11 cellular contexts compared by ENCODE assay signal in the genomic region with DNA sequence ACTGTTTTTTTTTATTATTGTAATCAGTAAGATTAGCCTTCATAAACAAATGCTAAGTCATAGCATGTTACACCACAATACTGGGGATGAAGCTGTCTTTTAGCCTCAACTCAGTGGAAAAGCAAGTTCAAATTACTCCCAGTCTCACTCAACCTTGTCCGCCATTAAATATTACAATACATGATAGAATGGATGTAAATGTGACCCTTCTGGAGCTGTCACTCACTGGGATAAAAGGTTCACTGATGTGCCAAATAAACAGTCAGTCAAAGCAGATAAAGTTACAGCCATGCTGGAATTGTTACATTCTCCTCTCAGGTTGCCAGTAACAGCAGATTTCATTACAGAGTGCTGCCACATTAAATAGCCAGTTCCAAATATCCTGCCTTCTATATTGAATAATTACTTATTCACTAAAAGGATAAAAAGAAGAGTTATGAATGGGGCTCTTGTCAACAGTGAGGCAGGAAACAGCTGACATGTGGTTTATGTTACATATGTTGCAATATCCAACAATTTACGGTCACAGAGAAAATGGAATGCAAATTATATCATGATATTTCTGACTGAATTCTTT. TPM values are rescaled to one million over a fixed set of nuclear protein-coding genes. Genes with fewer than 3 reads are reported as not detected.
DNase-seq lines count a peak whose midpoint lies in the region; ATAC-seq, FAIRE-seq and TF ChIP-seq lines count a peak whose summit lies in the region.
"Had no signal": no experiment of that assay in that cellular context is flagged by ENCODE, and none has a peak within 500 bp of the region (broad histone marks: within the 10 kb centered on the region; RNA-seq: fewer than 3 reads in every experiment).

No MANE protein-coding gene starts in this region.

- H3K4me1 ChIP-seq in keratinocyte (ENCODE audit: control insufficient read depth, extremely low read depth, insufficient read depth, low read length) = peaks cover 19% of the 10 kb centered on the region

- H3K9me3 ChIP-seq in keratinocyte (ENCODE audit: control insufficient read depth, low read depth, low read length) (no peaks in the 10 kb centered on the region), MG63 (no peaks in the 10 kb centered on the region)

- POLR2A ChIA-PET in activated CD8-positive, alpha-beta T cell treated with anti-CD3 and anti-CD28 coated beads for 36 hours (lab: Charles Lee) = no interaction called here

- no peak for FAIRE-seq in keratinocyte (lab: Jason Lieb, UNC)

- H3K79me2 ChIP-seq in keratinocyte (ENCODE audit: control insufficient read depth, insufficient read depth, low read length) = no peaks in the 10 kb centered on the region

- H3K36me3 ChIP-seq in keratinocyte (ENCODE audit: control insufficient read depth in 2 of 2, extremely low read depth in 1 of 2, insufficient read depth in 2 of 2, low read length in 2 of 2) (no peaks in the 10 kb centered on the region), MG63 (peaks cover 2% of the 10 kb centered on the region; the same call in 1 of the 2 replicates)

- peak overlapping the region; percentile 23 for H3K27ac ChIP-seq in keratinocyte (ENCODE audit: control insufficient read depth, insufficient read depth, low read length)

- H3K4me3 ChIP-seq in keratinocyte (ENCODE audit: control insufficient read depth in 2 of 3, extremely low read depth in 1 of 3, insufficient read depth in 2 of 3, low read depth in 1 of 3, low read length in 3 of 3) = no peak overlapping the region
- H3K4me3 ChIP-seq in MG63 = no peak overlapping the region
- H3K4me3 ChIP-seq: lung had no signal

- peaks cover 6% of the 10 kb centered on the region for H3K36me3 Mint-ChIP-seq in activated CD8-positive, alpha-beta T cell treated with anti-CD3 and anti-CD28 coated beads for 36 hours (ENCODE audit: low read depth)
- peaks cover 0 to 8% of the 10 kb centered on the region in 2 donors for H3K36me3 Mint-ChIP-seq in activated naive CD4-positive, alpha-beta T cell treated with anti-CD3 and anti-CD28 coated beads, Interleukin-2, amount 50 U/mL, for 72 hours

- H3K4me1 Mint-ChIP-seq in activated CD8-positive, alpha-beta T cell treated with anti-CD3 and anti-CD28 coated beads for 36 hours (ENCODE audit: low read depth) = peaks cover 6% of the 10 kb centered on the region

- in situ Hi-C loops in SK-MEL-5 (cut with HindIII; ENCODE audit: low pct_unique_long_range_greater_than_20kb, low sequenced_read_pairs) = no loop called here

- no peak overlapping the region for H3K4me3 Mint-ChIP-seq in activated CD8-positive, alpha-beta T cell treated with anti-CD3 and anti-CD28 coated beads for 36 hours
- H3K4me3 Mint-ChIP-seq: dendritic cell treated with granulocyte-macrophage colony-stimulating factor and Interleukin-4, amounts not matched to agents 40 ng/mL and 50 ng/mL, for 4 days had no signal

- H4K20me1 ChIP-seq in keratinocyte (ENCODE audit: control insufficient read depth, extremely low read depth, insufficient read depth, low read length) = no peaks in the 10 kb centered on the region

- peak overlapping the region; percentile 5 for H2AFZ ChIP-seq in keratinocyte (ENCODE audit: control insufficient read depth, low read length)

- dilution Hi-C loops in keratinocyte (cut with MboI; ENCODE audit: extremely low pct_ligation_motif_present, low sequenced_read_pairs) = no loop called here

- H3K9me1 ChIP-seq in keratinocyte (ENCODE audit: control insufficient read depth, extremely low read depth, insufficient read depth, low read length) = no peaks in the 10 kb centered on the region

- no peaks in the 10 kb centered on the region for H3K27me3 Mint-ChIP-seq in activated CD8-positive, alpha-beta T cell treated with anti-CD3 and anti-CD28 coated beads for 36 hours
- H3K27me3 Mint-ChIP-seq: dendritic cell treated with granulocyte-macrophage colony-stimulating factor and Interleukin-4, amounts not matched to agents 40 ng/mL and 50 ng/mL, for 4 days had no signal

- no peak overlapping the region for H3K9ac ChIP-seq in keratinocyte (ENCODE audit: control insufficient read depth, extremely low read depth, insufficient read depth, low read length)

- no peaks in the 10 kb centered on the region for H3K27me3 ChIP-seq in keratinocyte (ENCODE audit: control insufficient read depth, extremely low read depth, insufficient read depth, low read length)
- H3K27me3 ChIP-seq in MG63 = no peaks in the 10 kb centered on the region

- CTCF ChIA-PET in activated CD8-positive, alpha-beta T cell treated with anti-CD3 and anti-CD28 coated beads for 36 hours (lab: Charles Lee) = no interaction called here

- DNase-seq in EL = peak; percentile 68
- DNase-seq in NCI-H128 (lab: John Stamatoyannopoulos, UW; ENCODE audit: unreplicated experiment) = peak; percentile 29
- DNase-seq in SK-MEL-5 (ENCODE audit: low read depth, low spot score) = peak; percentile 92
- DNase-seq in keratinocyte (ENCODE audit: low read depth, low spot score) = no peak
- no peak for DNase-seq in activated CD8-positive, alpha-beta T cell treated with anti-CD3 and anti-CD28 coated beads for 36 hours
- DNase-seq in activated naive CD4-positive, alpha-beta T cell treated with anti-CD3 and anti-CD28 coated beads, Interleukin-2, amount 50 U/mL, for 72 hours (ENCODE audit: low spot score in 2 of 2) = no peak
- DNase-seq in MG63 = no peak
- no peak for DNase-seq in NCI-H1694 treated with DMSO at 0.1 percent for 48 hours (lab: John Stamatoyannopoulos, UW)
- DNase-seq: activated CD8-positive, alpha-beta memory T cell treated with anti-CD3 and anti-CD28 coated beads, Interleukin-2, amount 50 U/mL, for 48 hours had no signal

- TF ChIP-seq CTCF in keratinocyte (optimal IDR thresholded peaks at IDR 0.05 in 1 of 3, IDR thresholded peaks at IDR 0.05 in 1 of 3, conservative IDR thresholded peaks at IDR 0.05 in 1 of 3; ENCODE audit: extremely low read depth in 1 of 3, insufficient read depth in 2 of 3, low read length in 3 of 3) = no peak
- TF ChIP-seq CTCF in activated CD8-positive, alpha-beta T cell treated with anti-CD3 and anti-CD28 coated beads for 36 hours (IDR thresholded peaks at IDR 0.05) = no peak

- H3K4me2 ChIP-seq in keratinocyte (ENCODE audit: control insufficient read depth, extremely low read depth, insufficient read depth, low read depth, low read length) = peak overlapping the region; percentile 39

- no peak overlapping the region for H3K27ac Mint-ChIP-seq in activated CD8-positive, alpha-beta T cell treated with anti-CD3 and anti-CD28 coated beads for 36 hours
- H3K27ac Mint-ChIP-seq in activated naive CD4-positive, alpha-beta T cell treated with anti-CD3 and anti-CD28 coated beads, Interleukin-2, amount 50 U/mL, for 72 hours = no peak overlapping the region
- H3K27ac Mint-ChIP-seq: dendritic cell treated with granulocyte-macrophage colony-stimulating factor and Interleukin-4, amounts not matched to agents 40 ng/mL and 50 ng/mL, for 4 days had no signal

- no peaks in the 10 kb centered on the region for H3K9me3 Mint-ChIP-seq in activated CD8-positive, alpha-beta T cell treated with anti-CD3 and anti-CD28 coated beads for 36 hours
- no peaks in the 10 kb centered on the region for H3K9me3 Mint-ChIP-seq in activated naive CD4-positive, alpha-beta T cell treated with anti-CD3 and anti-CD28 coated beads, Interleukin-2, amount 50 U/mL, for 72 hours
- H3K9me3 Mint-ChIP-seq: dendritic cell treated with granulocyte-macrophage colony-stimulating factor and Interleukin-4, amounts not matched to agents 40 ng/mL and 50 ng/mL, for 4 days had no signal

- ATAC-seq in activated CD8-positive, alpha-beta T cell treated with anti-CD3 and anti-CD28 coated beads for 36 hours = no peak
- no peak for ATAC-seq in activated naive CD4-positive, alpha-beta T cell treated with anti-CD3 and anti-CD28 coated beads, Interleukin-2, amount 50 U/mL, for 72 hours

- intact Hi-C loops in activated CD8-positive, alpha-beta T cell treated with anti-CD3 and anti-CD28 coated beads for 36 hours (cut with micrococcal nuclease) = no loop called here

RNA-seq across cellular contexts. Expression of a gene that starts 53.4 kb away (rescaled TPM):
- 13.7 and 14.6 TPM in 2 replicates for total RNA-seq in SK-MEL-5 (2014; rRNA removed; shearing (Covaris generic))
- polyA plus RNA-seq in SK-MEL-5 (2015; cell fraction: cytosol; rRNA removed) = 6.1 and 6.2 TPM in 2 replicates
- 18.4 and 24.0 TPM in 2 replicates for polyA plus RNA-seq in SK-MEL-5 (2015; cell fraction: nucleus; rRNA removed)
- 1.3 to 4.0 TPM (median 2.7 TPM) in 3 replicates for polyA plus RNA-seq in keratinocyte
- 0.49 TPM for polyA plus RNA-seq in keratinocyte (2011; ENCODE audit: low read depth)
- 0.79 and 1.4 TPM in 2 replicates for polyA plus RNA-seq in keratinocyte (2011; cell fraction: cytosol; rRNA removed)
- polyA plus RNA-seq in keratinocyte (2011; cell fraction: nucleus; rRNA removed) = 2.0 and 2.6 TPM in 2 replicates
- polyA plus RNA-seq in keratinocyte (2012; ENCODE audit: low replicate concordance) = 0.34 and 2.2 TPM in 2 replicates
- 0.23 to 11.2 TPM (median 2.7 TPM) in 3 replicates for polyA minus RNA-seq in keratinocyte
- polyA minus RNA-seq in keratinocyte (2011; cell fraction: cytosol; rRNA and poly(A)+ RNA removed) = 3.3 TPM
- polyA minus RNA-seq in keratinocyte (2011; cell fraction: nucleus; rRNA and poly(A)+ RNA removed) = 3.9 and 11.0 TPM in 2 replicates
- total RNA-seq in activated CD8-positive, alpha-beta T cell treated with anti-CD3 and anti-CD28 coated beads for 36 hours = 10 to 100 TPM; 13.2 to 14.5 TPM
- total RNA-seq in activated naive CD4-positive, alpha-beta T cell treated with anti-CD3 and anti-CD28 coated beads, Interleukin-2, amount 50 U/mL, for 72 hours = 10 to 100 TPM; 24.1 to 24.3 TPM
- total RNA-seq in MG63 (2014; rRNA removed; shearing (Covaris generic); ENCODE audit: low replicate concordance) = 5.5 and 11.7 TPM in 2 replicates

Comparison
In these comparisons a context has a peak if more than half of its experiments do, and no peak if none do; other contexts are left out.
1. DNase-seq: peak in EL (single experiment), NCI-H128 (single experiment) and SK-MEL-5 (single experiment); none in keratinocyte (single experiment), activated CD8-positive, alpha-beta T cell treated with anti-CD3 and anti-CD28 coated beads for 36 hours (single experiment), activated naive CD4-positive, alpha-beta T cell treated with anti-CD3 and anti-CD28 coated beads, Interleukin-2, amount 50 U/mL, for 72 hours (0 of 2), MG63 (single experiment) and NCI-H1694 treated with DMSO at 0.1 percent for 48 hours (single experiment).